ENCODE assay signal across 17 cellular contexts in genomic region chr13:77827350-77827749, GRCh38.
"Had no signal": no experiment of that assay in that cellular context is flagged by ENCODE, and none has a peak within 500 bp of the region (broad histone marks: within the 10 kb centered on the region; RNA-seq: fewer than 3 reads in every experiment).

No MANE protein-coding gene starts in this region.

- H3K4me3 ChIP-seq: esophagus muscularis mucosa, heart left ventricle, lower lobe of right lung, psoas muscle, stomach, uterus had no signal

- ATAC-seq: heart left ventricle, lower lobe of right lung, natural killer cell, psoas muscle had no signal

- H3K79me2 ChIP-seq: parathyroid adenoma had no signal

- H3K36me3 ChIP-seq: esophagus muscularis mucosa, heart left ventricle, lower lobe of right lung, stomach, uterus had no signal

- H3K9ac ChIP-seq: parathyroid adenoma had no signal

- H3K27ac ChIP-seq: epithelial cell of prostate, esophagus muscularis mucosa, heart left ventricle, lower lobe of right lung, parathyroid adenoma, psoas muscle, stomach, uterus had no signal

- H3K4me1 ChIP-seq: lower lobe of right lung, parathyroid adenoma, psoas muscle, stomach, uterus had no signal

- H3K27me3 ChIP-seq: esophagus muscularis mucosa, heart left ventricle, stomach, uterus had no signal

- H2AFZ ChIP-seq: parathyroid adenoma had no signal

- H3K9me3 ChIP-seq: esophagus muscularis mucosa, heart left ventricle, lower lobe of right lung, psoas muscle, stomach, uterus had no signal

- DNase-seq: effector memory CD4-positive, alpha-beta T cell; foreskin melanocyte; hippocampal formation; lower lobe of right lung; natural killer cell; occipital lobe; psoas muscle; retina; small intestine; stimulated activated CD4-positive, alpha-beta T cell treated with anti-CD3 and anti-CD28 coated beads, Interleukin-12 subunit alpha, Interleukin-12 subunit beta, amount 100 ng/mL, for 4 hours; stimulated activated naive CD4-positive, alpha-beta T cell; stomach; uterus had no signal
